ENCODE assay signal across 1 cellular context in the genomic region with DNA sequence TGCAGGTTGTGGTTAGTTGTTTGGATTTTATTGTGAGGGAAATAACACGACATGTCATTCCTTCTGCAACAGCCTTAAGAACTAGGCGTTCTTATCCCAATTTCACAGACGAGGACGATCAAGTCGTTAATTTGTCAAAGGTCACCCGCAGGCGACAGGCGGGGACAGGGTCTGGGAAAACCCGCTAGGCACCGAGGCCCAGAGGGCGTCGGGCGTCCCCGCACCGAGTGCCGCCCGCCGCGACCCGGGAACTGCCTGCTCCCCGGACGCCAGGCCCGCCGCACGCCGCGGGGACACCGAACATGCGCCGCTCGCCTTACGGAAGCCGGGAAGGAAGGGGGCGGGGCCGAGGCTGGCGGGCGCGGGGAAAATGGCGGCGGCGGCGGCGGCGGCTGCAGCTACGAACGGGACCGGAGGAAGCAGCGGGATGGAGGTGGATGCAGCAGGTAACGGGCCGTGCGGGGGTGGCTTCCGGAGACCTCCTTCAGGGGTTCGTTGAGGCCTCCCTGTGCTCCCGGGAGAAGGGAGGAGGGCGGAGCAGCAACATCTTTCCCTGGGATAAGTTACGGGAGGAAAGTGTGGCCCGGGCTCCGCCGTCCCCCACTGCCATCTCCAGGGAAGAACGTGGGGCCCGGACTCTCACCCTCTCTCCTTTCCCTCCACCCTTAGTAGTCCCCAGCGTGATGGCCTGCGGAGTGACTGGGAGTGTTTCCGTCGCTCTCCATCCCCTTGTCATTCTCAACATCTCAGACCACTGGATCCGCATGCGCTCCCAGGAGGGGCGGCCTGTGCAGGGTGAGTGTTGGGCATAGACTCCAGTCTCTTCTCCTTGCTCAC.
TF ChIP-seq lines count a peak whose summit lies in the region.

A gene (plus strand): TSS at position 349 of the 837 bp plus-strand sequence. CDS start 22 bp downstream, at position 371.

TF ChIP-seq in HepG2, 621 proteins besides CTCF, POLR2A, EP300 and RAD21 (continued from another document and continues in another):
- TF ChIP-seq, protein P1, sequence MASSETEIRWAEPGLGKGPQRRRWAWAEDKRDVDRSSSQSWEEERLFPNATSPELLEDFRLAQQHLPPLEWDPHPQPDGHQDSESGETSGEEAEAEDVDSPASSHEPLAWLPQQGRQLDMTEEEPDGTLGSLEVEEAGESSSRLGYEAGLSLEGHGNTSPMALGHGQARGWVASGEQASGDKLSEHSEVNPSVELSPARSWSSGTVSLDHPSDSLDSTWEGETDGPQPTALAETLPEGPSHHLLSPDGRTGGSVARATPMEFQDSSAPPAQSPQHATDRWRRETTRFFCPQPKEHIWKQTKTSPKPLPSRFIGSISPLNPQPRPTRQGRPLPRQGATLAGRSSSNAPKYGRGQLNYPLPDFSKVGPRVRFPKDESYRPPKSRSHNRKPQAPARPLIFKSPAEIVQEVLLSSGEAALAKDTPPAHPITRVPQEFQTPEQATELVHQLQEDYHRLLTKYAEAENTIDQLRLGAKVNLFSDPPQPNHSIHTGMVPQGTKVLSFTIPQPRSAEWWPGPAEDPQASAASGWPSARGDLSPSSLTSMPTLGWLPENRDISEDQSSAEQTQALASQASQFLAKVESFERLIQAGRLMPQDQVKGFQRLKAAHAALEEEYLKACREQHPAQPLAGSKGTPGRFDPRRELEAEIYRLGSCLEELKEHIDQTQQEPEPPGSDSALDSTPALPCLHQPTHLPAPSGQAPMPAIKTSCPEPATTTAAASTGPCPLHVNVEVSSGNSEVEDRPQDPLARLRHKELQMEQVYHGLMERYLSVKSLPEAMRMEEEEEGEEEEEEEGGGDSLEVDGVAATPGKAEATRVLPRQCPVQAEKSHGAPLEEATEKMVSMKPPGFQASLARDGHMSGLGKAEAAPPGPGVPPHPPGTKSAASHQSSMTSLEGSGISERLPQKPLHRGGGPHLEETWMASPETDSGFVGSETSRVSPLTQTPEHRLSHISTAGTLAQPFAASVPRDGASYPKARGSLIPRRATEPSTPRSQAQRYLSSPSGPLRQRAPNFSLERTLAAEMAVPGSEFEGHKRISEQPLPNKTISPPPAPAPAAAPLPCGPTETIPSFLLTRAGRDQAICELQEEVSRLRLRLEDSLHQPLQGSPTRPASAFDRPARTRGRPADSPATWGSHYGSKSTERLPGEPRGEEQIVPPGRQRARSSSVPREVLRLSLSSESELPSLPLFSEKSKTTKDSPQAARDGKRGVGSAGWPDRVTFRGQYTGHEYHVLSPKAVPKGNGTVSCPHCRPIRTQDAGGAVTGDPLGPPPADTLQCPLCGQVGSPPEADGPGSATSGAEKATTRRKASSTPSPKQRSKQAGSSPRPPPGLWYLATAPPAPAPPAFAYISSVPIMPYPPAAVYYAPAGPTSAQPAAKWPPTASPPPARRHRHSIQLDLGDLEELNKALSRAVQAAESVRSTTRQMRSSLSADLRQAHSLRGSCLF (CRISPR knock-in tag; IDR thresholded peaks at IDR 0.05; ENCODE audit: borderline replicate concordance): no peak
- TF ChIP-seq DPF2 (CRISPR knock-in tag; IDR thresholded peaks at IDR 0.05; ENCODE audit: borderline replicate concordance, low read depth): no peak
- TF ChIP-seq, protein P2, sequence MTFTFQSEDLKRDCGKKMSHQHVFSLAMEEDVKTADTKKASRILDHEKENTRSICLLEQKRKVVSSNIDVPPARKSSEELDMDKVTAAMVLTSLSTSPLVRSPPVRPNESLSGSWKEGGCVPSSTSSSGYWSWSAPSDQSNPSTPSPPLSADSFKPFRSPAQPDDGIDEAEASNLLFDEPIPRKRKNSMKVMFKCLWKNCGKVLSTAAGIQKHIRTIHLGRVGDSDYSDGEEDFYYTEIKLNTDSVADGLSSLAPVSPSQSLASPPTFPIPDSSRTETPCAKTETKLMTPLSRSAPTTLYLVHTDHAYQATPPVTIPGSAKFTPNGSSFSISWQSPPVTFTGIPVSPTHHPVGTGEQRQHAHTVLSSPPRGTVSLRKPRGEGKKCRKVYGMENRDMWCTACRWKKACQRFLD (CRISPR knock-in tag; IDR thresholded peaks at IDR 0.05; ENCODE audit: borderline replicate concordance): peak; percentile 94; the same call in 1 of the 2 replicates
- TF ChIP-seq EED (CRISPR knock-in tag; IDR thresholded peaks at IDR 0.05): peak; percentile 76
- TF ChIP-seq SIX4 (CRISPR knock-in tag; IDR thresholded peaks at IDR 0.05): peak; percentile 44; the same call in 1 of the 2 replicates
- TF ChIP-seq, protein P3, sequence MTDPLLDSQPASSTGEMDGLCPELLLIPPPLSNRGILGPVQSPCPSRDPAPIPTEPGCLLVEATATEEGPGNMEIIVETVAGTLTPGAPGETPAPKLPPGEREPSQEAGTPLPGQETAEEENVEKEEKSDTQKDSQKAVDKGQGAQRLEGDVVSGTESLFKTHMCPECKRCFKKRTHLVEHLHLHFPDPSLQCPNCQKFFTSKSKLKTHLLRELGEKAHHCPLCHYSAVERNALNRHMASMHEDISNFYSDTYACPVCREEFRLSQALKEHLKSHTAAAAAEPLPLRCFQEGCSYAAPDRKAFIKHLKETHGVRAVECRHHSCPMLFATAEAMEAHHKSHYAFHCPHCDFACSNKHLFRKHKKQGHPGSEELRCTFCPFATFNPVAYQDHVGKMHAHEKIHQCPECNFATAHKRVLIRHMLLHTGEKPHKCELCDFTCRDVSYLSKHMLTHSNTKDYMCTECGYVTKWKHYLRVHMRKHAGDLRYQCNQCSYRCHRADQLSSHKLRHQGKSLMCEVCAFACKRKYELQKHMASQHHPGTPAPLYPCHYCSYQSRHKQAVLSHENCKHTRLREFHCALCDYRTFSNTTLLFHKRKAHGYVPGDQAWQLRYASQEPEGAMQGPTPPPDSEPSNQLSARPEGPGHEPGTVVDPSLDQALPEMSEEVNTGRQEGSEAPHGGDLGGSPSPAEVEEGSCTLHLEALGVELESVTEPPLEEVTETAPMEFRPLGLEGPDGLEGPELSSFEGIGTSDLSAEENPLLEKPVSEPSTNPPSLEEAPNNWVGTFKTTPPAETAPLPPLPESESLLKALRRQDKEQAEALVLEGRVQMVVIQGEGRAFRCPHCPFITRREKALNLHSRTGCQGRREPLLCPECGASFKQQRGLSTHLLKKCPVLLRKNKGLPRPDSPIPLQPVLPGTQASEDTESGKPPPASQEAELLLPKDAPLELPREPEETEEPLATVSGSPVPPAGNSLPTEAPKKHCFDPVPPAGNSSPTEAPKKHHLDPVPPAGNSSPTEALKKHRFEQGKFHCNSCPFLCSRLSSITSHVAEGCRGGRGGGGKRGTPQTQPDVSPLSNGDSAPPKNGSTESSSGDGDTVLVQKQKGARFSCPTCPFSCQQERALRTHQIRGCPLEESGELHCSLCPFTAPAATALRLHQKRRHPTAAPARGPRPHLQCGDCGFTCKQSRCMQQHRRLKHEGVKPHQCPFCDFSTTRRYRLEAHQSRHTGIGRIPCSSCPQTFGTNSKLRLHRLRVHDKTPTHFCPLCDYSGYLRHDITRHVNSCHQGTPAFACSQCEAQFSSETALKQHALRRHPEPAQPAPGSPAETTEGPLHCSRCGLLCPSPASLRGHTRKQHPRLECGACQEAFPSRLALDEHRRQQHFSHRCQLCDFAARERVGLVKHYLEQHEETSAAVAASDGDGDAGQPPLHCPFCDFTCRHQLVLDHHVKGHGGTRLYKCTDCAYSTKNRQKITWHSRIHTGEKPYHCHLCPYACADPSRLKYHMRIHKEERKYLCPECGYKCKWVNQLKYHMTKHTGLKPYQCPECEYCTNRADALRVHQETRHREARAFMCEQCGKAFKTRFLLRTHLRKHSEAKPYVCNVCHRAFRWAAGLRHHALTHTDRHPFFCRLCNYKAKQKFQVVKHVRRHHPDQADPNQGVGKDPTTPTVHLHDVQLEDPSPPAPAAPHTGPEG (CRISPR knock-in tag; IDR thresholded peaks at IDR 0.05): peak; percentile 72; the same call in 1 of the 2 replicates
- TF ChIP-seq, protein P4, sequence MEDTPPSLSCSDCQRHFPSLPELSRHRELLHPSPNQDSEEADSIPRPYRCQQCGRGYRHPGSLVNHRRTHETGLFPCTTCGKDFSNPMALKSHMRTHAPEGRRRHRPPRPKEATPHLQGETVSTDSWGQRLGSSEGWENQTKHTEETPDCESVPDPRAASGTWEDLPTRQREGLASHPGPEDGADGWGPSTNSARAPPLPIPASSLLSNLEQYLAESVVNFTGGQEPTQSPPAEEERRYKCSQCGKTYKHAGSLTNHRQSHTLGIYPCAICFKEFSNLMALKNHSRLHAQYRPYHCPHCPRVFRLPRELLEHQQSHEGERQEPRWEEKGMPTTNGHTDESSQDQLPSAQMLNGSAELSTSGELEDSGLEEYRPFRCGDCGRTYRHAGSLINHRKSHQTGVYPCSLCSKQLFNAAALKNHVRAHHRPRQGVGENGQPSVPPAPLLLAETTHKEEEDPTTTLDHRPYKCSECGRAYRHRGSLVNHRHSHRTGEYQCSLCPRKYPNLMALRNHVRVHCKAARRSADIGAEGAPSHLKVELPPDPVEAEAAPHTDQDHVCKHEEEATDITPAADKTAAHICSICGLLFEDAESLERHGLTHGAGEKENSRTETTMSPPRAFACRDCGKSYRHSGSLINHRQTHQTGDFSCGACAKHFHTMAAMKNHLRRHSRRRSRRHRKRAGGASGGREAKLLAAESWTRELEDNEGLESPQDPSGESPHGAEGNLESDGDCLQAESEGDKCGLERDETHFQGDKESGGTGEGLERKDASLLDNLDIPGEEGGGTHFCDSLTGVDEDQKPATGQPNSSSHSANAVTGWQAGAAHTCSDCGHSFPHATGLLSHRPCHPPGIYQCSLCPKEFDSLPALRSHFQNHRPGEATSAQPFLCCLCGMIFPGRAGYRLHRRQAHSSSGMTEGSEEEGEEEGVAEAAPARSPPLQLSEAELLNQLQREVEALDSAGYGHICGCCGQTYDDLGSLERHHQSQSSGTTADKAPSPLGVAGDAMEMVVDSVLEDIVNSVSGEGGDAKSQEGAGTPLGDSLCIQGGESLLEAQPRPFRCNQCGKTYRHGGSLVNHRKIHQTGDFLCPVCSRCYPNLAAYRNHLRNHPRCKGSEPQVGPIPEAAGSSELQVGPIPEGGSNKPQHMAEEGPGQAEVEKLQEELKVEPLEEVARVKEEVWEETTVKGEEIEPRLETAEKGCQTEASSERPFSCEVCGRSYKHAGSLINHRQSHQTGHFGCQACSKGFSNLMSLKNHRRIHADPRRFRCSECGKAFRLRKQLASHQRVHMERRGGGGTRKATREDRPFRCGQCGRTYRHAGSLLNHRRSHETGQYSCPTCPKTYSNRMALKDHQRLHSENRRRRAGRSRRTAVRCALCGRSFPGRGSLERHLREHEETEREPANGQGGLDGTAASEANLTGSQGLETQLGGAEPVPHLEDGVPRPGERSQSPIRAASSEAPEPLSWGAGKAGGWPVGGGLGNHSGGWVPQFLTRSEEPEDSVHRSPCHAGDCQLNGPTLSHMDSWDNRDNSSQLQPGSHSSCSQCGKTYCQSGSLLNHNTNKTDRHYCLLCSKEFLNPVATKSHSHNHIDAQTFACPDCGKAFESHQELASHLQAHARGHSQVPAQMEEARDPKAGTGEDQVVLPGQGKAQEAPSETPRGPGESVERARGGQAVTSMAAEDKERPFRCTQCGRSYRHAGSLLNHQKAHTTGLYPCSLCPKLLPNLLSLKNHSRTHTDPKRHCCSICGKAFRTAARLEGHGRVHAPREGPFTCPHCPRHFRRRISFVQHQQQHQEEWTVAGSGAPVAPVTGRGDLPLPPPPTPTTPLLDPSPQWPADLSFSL (CRISPR knock-in tag; IDR thresholded peaks at IDR 0.05): no peak
- peak; percentile 79 for TF ChIP-seq ZNF331 (CRISPR knock-in tag; IDR thresholded peaks at IDR 0.05)
- peak; percentile 95 for TF ChIP-seq ARNT2 (CRISPR knock-in tag; IDR thresholded peaks at IDR 0.05; ENCODE audit: low read depth)
- TF ChIP-seq ATAD3A (CRISPR knock-in tag; IDR thresholded peaks at IDR 0.05): no peak
- TF ChIP-seq MZF1 (CRISPR knock-in tag; IDR thresholded peaks at IDR 0.05; ENCODE audit: borderline replicate concordance): 0 out of 2 replicates have a peak, but pooled peaks have one; percentile 47
- TF ChIP-seq ZNF253 (CRISPR knock-in tag; IDR thresholded peaks at IDR 0.05; ENCODE audit: borderline replicate concordance): peak; percentile 69
- TF ChIP-seq HNF4A (CRISPR knock-in tag; IDR thresholded peaks at IDR 0.05): no peak
- TF ChIP-seq ZNF776 (CRISPR knock-in tag; IDR thresholded peaks at IDR 0.05): peak; percentile 87; the same call in 1 of the 2 replicates
- TF ChIP-seq ZNF430 (CRISPR knock-in tag; IDR thresholded peaks at IDR 0.05): peak; percentile 98
- TF ChIP-seq, protein P5, sequence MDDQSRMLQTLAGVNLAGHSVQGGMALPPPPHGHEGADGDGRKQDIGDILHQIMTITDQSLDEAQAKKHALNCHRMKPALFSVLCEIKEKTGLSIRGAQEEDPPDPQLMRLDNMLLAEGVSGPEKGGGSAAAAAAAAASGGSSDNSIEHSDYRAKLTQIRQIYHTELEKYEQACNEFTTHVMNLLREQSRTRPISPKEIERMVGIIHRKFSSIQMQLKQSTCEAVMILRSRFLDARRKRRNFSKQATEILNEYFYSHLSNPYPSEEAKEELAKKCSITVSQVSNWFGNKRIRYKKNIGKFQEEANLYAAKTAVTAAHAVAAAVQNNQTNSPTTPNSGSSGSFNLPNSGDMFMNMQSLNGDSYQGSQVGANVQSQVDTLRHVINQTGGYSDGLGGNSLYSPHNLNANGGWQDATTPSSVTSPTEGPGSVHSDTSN (CRISPR knock-in tag; IDR thresholded peaks at IDR 0.05; ENCODE audit: borderline replicate concordance): no peak; the same call in 1 of the 2 replicates
- TF ChIP-seq ZFAT (CRISPR knock-in tag; conservative IDR thresholded peaks at IDR 0.05): no peak
- peak; percentile 89 for TF ChIP-seq HOXA9 (CRISPR knock-in tag; IDR thresholded peaks at IDR 0.05; ENCODE audit: borderline replicate concordance)
- TF ChIP-seq EZH2 (conservative IDR thresholded peaks at IDR 0.05; ENCODE audit: low read depth, low read length): no peak
- TF ChIP-seq, protein P6, sequence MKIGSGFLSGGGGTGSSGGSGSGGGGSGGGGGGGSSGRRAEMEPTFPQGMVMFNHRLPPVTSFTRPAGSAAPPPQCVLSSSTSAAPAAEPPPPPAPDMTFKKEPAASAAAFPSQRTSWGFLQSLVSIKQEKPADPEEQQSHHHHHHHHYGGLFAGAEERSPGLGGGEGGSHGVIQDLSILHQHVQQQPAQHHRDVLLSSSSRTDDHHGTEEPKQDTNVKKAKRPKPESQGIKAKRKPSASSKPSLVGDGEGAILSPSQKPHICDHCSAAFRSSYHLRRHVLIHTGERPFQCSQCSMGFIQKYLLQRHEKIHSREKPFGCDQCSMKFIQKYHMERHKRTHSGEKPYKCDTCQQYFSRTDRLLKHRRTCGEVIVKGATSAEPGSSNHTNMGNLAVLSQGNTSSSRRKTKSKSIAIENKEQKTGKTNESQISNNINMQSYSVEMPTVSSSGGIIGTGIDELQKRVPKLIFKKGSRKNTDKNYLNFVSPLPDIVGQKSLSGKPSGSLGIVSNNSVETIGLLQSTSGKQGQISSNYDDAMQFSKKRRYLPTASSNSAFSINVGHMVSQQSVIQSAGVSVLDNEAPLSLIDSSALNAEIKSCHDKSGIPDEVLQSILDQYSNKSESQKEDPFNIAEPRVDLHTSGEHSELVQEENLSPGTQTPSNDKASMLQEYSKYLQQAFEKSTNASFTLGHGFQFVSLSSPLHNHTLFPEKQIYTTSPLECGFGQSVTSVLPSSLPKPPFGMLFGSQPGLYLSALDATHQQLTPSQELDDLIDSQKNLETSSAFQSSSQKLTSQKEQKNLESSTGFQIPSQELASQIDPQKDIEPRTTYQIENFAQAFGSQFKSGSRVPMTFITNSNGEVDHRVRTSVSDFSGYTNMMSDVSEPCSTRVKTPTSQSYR (CRISPR knock-in tag; IDR thresholded peaks at IDR 0.05; ENCODE audit: borderline replicate concordance): peak; percentile 73; the same call in 1 of the 2 replicates
- TF ChIP-seq GATAD1 (CRISPR knock-in tag; IDR thresholded peaks at IDR 0.05): peak; percentile 91
- TF ChIP-seq, protein P7, sequence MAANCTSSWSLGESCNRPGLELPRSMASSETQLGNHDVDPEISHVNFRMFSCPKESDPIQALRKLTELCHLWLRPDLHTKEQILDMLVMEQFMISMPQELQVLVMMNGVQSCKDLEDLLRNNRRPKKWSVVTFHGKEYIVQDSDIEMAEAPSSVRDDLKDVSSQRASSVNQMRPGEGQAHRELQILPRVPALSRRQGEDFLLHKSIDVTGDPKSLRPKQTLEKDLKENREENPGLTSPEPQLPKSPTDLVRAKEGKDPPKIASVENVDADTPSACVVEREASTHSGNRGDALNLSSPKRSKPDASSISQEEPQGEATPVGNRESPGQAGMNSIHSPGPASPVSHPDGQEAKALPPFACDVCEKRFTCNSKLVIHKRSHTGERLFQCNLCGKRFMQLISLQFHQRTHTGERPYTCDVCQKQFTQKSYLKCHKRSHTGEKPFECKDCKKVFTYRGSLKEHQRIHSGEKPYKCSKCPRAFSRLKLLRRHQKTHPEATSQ (CRISPR knock-in tag; IDR thresholded peaks at IDR 0.05; ENCODE audit: borderline replicate concordance): peak; percentile 42; the same call in 1 of the 2 replicates
